ENCODE assay signal across 19 cellular contexts in the genomic region with DNA sequence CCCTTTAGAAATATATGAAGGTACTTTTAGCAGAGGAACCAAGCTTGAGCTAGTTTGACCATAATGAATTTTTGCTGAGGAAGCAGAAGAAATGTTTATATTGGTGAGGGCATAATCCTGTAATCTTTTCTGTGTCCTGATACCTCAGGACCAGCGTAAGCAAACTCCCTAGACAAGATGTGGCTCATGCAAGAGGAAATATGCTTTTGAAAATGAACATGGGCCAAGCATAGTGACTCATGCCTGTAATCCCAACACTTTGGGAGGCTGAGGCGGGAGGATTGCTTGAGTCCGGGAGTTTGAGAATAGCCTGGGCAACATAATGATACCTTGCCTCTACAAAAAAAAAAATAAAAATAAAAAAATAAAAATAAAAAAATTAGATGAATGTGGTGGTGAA.
"Had no signal": no experiment of that assay in that cellular context is flagged by ENCODE, and none has a peak within 500 bp of the region (broad histone marks: within the 10 kb centered on the region; RNA-seq: fewer than 3 reads in every experiment).

No MANE protein-coding gene starts in this region.

- H3K4me3 ChIP-seq: left lung, lower lobe of right lung, spleen, transverse colon, uterus had no signal

- H3K36me3 ChIP-seq: left lung, lower lobe of right lung, spleen, transverse colon, uterus had no signal

- DNase-seq: activated CD4-positive, alpha-beta T cell treated with anti-CD3 and anti-CD28 coated beads, Interleukin-2, amount 50 U/mL, for 1 hour; activated CD8-positive, alpha-beta memory T cell treated with anti-CD3 and anti-CD28 coated beads, Interleukin-2, amount 10 ng/mL, durations not matched to agents 7 days and 5 days; activated CD8-positive, alpha-beta T cell treated with anti-CD3 and anti-CD28 coated beads, Interleukin-2, amount 10 ng/mL, durations not matched to agents 7 days and 5 days; activated naive CD8-positive, alpha-beta T cell treated with anti-CD3 and anti-CD28 coated beads, Interleukin-2, amount 50 U/mL, for 24 hours; activated T-cell treated with anti-CD3 and anti-CD28 coated beads, Interleukin-2, amount 50 U/mL, for 48 hours; amygdala; central memory CD4-positive, alpha-beta T cell; endodermal cell; left lung; lower lobe of right lung; mesendoderm; right cardiac atrium; spleen; stimulated activated naive CD4-positive, alpha-beta T cell; transverse colon; uterus had no signal

- ATAC-seq: activated CD8-positive, alpha-beta memory T cell treated with anti-CD3 and anti-CD28 coated beads, Interleukin-2, amount 10 ng/mL, durations not matched to agents 7 days and 5 days; activated CD8-positive, alpha-beta T cell treated with anti-CD3 and anti-CD28 coated beads, Interleukin-2, amount 10 ng/mL, durations not matched to agents 7 days and 5 days; activated naive CD8-positive, alpha-beta T cell treated with anti-CD3 and anti-CD28 coated beads, Interleukin-2, amount 50 U/mL, for 24 hours; esophagus mucosa; left lung; lower lobe of right lung; natural killer cell treated with Interleukin-12 subunit alpha and Interleukin-12 subunit beta and Interleukin-15 and Interleukin-18, amount 100 ng/mL, for 72 hours; right cardiac atrium; WTC11 had no signal

- H3K27me3 ChIP-seq: spleen, transverse colon, uterus had no signal

- H3K27ac ChIP-seq: left lung, lower lobe of right lung, spleen, transverse colon, uterus had no signal

- H3K4me1 ChIP-seq: uterus had no signal

- H3K9me3 ChIP-seq: left lung, lower lobe of right lung, transverse colon, uterus had no signal
